In genomic region chr13:99046851-99047250, GRCh38 we compare ENCODE assay signal across 1 cellular context.
TF ChIP-seq lines count a peak whose summit lies in the region.

No MANE protein-coding gene starts in this region.

TF ChIP-seq in A549, 52 proteins besides CTCF, POLR2A, EP300 and RAD21 (continued from another document):
- TF ChIP-seq E2F6 (IDR thresholded peaks at IDR 0.05; ENCODE audit: borderline replicate concordance, low read depth) (no peak), SREBF2 (IDR thresholded peaks at IDR 0.05) (no peak), MAZ (IDR thresholded peaks at IDR 0.05; ENCODE audit: borderline replicate concordance, low read depth, low read length) (no peak), RFX5 (IDR thresholded peaks at IDR 0.05) (no peak), BHLHE40 (IDR thresholded peaks at IDR 0.05; ENCODE audit: low read depth, low read length) (no peak), HES2 (IDR thresholded peaks at IDR 0.05) (no peak)
TF ChIP-seq in A549: peak in this region for 0.
